9 cellular contexts compared by ENCODE assay signal in genomic region chr12:31119531-31120211, GRCh38. TPM values are rescaled to one million over a fixed set of nuclear protein-coding genes. Genes with fewer than 3 reads are reported as not detected.
A peak's percentile ranks its signal among the peaks of the same experiment; 100 is the strongest.
DNase-seq lines count a peak whose midpoint lies in the region; ATAC-seq and TF ChIP-seq lines count a peak whose summit lies in the region.
"Had no signal": no experiment of that assay in that cellular context is flagged by ENCODE, and none has a peak within 500 bp of the region (broad histone marks: within the 10 kb centered on the region; RNA-seq: fewer than 3 reads in every experiment).

No MANE protein-coding gene starts in this region.

- H3K27me3 ChIP-seq in right cardiac atrium (ENCODE audit: control insufficient read depth, insufficient read depth) (no peaks in the 10 kb centered on the region), right atrium auricular region (peaks cover 0 to 18% of the 10 kb centered on the region in 2 donors), ascending aorta (peaks cover 5% of the 10 kb centered on the region), vagina (no peaks in the 10 kb centered on the region), prostate gland (replicated peaks; ENCODE audit: insufficient read depth) (no peaks in the 10 kb centered on the region)

- TF ChIP-seq POLR2A in vagina (IDR thresholded peaks at IDR 0.05) (no peak), prostate gland (IDR thresholded peaks at IDR 0.05) (no peak)

- CTCF ChIA-PET in activated CD8-positive, alpha-beta T cell treated with anti-CD3 and anti-CD28 coated beads for 36 hours (lab: Charles Lee): no interaction called here

- intact Hi-C loops in right cardiac atrium (cut with DNase I) (loop anchor here in 1 of 4 donors (10.0 kb wide), 1 partner anchor 115 kb away; no protein-coding TSS in a partner anchor), ascending aorta (cut with DNase I) (no loop called here), vagina (cut with DNase I) (no loop called here), prostate gland (cut with DNase I) (no loop called here)
- intact Hi-C loops in activated CD8-positive, alpha-beta T cell treated with anti-CD3 and anti-CD28 coated beads for 36 hours (cut with micrococcal nuclease): no loop called here

- H3K4me1 Mint-ChIP-seq in HFFc6 (ENCODE audit: low read depth): no peaks in the 10 kb centered on the region
- H3K4me1 Mint-ChIP-seq in activated CD8-positive, alpha-beta T cell treated with anti-CD3 and anti-CD28 coated beads for 36 hours (ENCODE audit: low read depth): no peaks in the 10 kb centered on the region

- H3K4me3 Mint-ChIP-seq in HFFc6: no peak overlapping the region
- H3K4me3 Mint-ChIP-seq in activated CD8-positive, alpha-beta T cell treated with anti-CD3 and anti-CD28 coated beads for 36 hours: no peak overlapping the region

- no peak for TF ChIP-seq CTCF in right atrium auricular region (IDR thresholded peaks at IDR 0.05)
- no peak for TF ChIP-seq CTCF in ascending aorta (IDR thresholded peaks at IDR 0.05)
- no peak for TF ChIP-seq CTCF in vagina (IDR thresholded peaks at IDR 0.05)
- no peak for TF ChIP-seq CTCF in HFFc6 (IDR thresholded peaks at IDR 0.05)
- TF ChIP-seq CTCF in activated CD8-positive, alpha-beta T cell treated with anti-CD3 and anti-CD28 coated beads for 36 hours (IDR thresholded peaks at IDR 0.05): no peak
- TF ChIP-seq CTCF in prostate gland (IDR thresholded peaks at IDR 0.05): no peak

- peaks cover 7% of the 10 kb centered on the region; the same call in 1 of the 2 replicates for H3K27me3 Mint-ChIP-seq in HFFc6 (ENCODE audit: insufficient read depth)
- no peaks in the 10 kb centered on the region for H3K27me3 Mint-ChIP-seq in activated CD8-positive, alpha-beta T cell treated with anti-CD3 and anti-CD28 coated beads for 36 hours

- peak in 1 of 2 donors; percentile 27 for ATAC-seq in right cardiac atrium
- no peak for ATAC-seq in activated CD8-positive, alpha-beta T cell treated with anti-CD3 and anti-CD28 coated beads for 36 hours

- POLR2A ChIA-PET in activated CD8-positive, alpha-beta T cell treated with anti-CD3 and anti-CD28 coated beads for 36 hours (lab: Charles Lee): no interaction called here

- H3K27ac Mint-ChIP-seq in HFFc6: no peak overlapping the region
- no peak overlapping the region for H3K27ac Mint-ChIP-seq in activated CD8-positive, alpha-beta T cell treated with anti-CD3 and anti-CD28 coated beads for 36 hours

- no peak overlapping the region for H3K27ac ChIP-seq in right cardiac atrium (ENCODE audit: low read length)
- H3K27ac ChIP-seq in right atrium auricular region: no peak overlapping the region
- no peak overlapping the region for H3K27ac ChIP-seq in ascending aorta
- H3K27ac ChIP-seq in mesodermal cell (ENCODE audit: low read depth, low read length, severe bottlenecking): no peak overlapping the region
- no peak overlapping the region for H3K27ac ChIP-seq in vagina
- no peak overlapping the region for H3K27ac ChIP-seq in prostate gland
- H3K27ac ChIP-seq: C4-2B had no signal

- H3K36me3 Mint-ChIP-seq in HFFc6 (ENCODE audit: low read depth): no peaks in the 10 kb centered on the region
- no peaks in the 10 kb centered on the region for H3K36me3 Mint-ChIP-seq in activated CD8-positive, alpha-beta T cell treated with anti-CD3 and anti-CD28 coated beads for 36 hours (ENCODE audit: low read depth)

- DNase-seq in right cardiac atrium (peak in 2 of 3 donors; percentile 28 to 61), right atrium auricular region (ENCODE audit: low spot score) (no peak), ascending aorta (ENCODE audit: low spot score in 2 of 2) (no peak), vagina (ENCODE audit: extremely low spot score in 2 of 2) (no peak), HFFc6 (no peak), prostate gland (ENCODE audit: low spot score) (no peak)
- no peak for DNase-seq in activated CD8-positive, alpha-beta T cell treated with anti-CD3 and anti-CD28 coated beads for 36 hours

- 51% methylated on average over 38 of the region's 38 CpGs for WGBS in right cardiac atrium
- WGBS in mesodermal cell (ENCODE audit: insufficient coverage in 2 of 2), 2 experiments: 20% methylated on average over 11 of the region's 38 CpGs; no CpG with 5 or more reads in 1 of the 2 experiments
- 9% methylated on average over 15 of the region's 38 CpGs for WGBS in prostate gland

- H3K9me3 Mint-ChIP-seq in HFFc6: no peaks in the 10 kb centered on the region; the same call in 1 of the 2 replicates
- H3K9me3 Mint-ChIP-seq in activated CD8-positive, alpha-beta T cell treated with anti-CD3 and anti-CD28 coated beads for 36 hours: no peaks in the 10 kb centered on the region

- H3K36me3 ChIP-seq in right atrium auricular region (no peaks in the 10 kb centered on the region), ascending aorta (no peaks in the 10 kb centered on the region), mesodermal cell (ENCODE audit: control insufficient read depth, insufficient read depth, low read length) (no peaks in the 10 kb centered on the region), vagina (no peaks in the 10 kb centered on the region), prostate gland (no peaks in the 10 kb centered on the region)

- H3K4me1 ChIP-seq in right cardiac atrium (ENCODE audit: control insufficient read depth, insufficient read depth, low read length) (no peaks in the 10 kb centered on the region), right atrium auricular region (peaks cover 0 to 23% of the 10 kb centered on the region in 2 donors), ascending aorta (peaks cover 0 to 14% of the 10 kb centered on the region in 2 donors), mesodermal cell (ENCODE audit: control insufficient read depth, insufficient read depth, low read length, poor library complexity, severe bottlenecking) (peaks cover 27% of the 10 kb centered on the region), vagina (peaks cover 32% of the 10 kb centered on the region), prostate gland (replicated peaks) (no peaks in the 10 kb centered on the region)

- H3K9me3 ChIP-seq in right cardiac atrium (ENCODE audit: control insufficient read depth, low read length): no peaks in the 10 kb centered on the region
- H3K9me3 ChIP-seq in right atrium auricular region: no peaks in the 10 kb centered on the region
- H3K9me3 ChIP-seq in ascending aorta: no peaks in the 10 kb centered on the region
- no peaks in the 10 kb centered on the region for H3K9me3 ChIP-seq in mesodermal cell (ENCODE audit: control insufficient read depth, low read length)
- no peaks in the 10 kb centered on the region for H3K9me3 ChIP-seq in vagina
- no peaks in the 10 kb centered on the region for H3K9me3 ChIP-seq in prostate gland

- peak overlapping the region; percentile 29 for H3K4me3 ChIP-seq in right cardiac atrium (ENCODE audit: low read length)
- peak overlapping the region in 1 of 2 donors; percentile 35 for H3K4me3 ChIP-seq in right atrium auricular region
- H3K4me3 ChIP-seq in ascending aorta: peak overlapping the region; percentile 7 to 55
- H3K4me3 ChIP-seq in mesodermal cell (ENCODE audit: extremely low read depth, insufficient read depth, low read length, poor library complexity, severe bottlenecking): peak overlapping the region; percentile 1
- H3K4me3 ChIP-seq in vagina: peak overlapping the region; percentile 32 to 51
- no peak overlapping the region for H3K4me3 ChIP-seq in prostate gland

RNA-seq across cellular contexts. Expression of gene DDX11, which starts 46.0 kb away (rescaled TPM):
- 10 to 100 TPM in 2 of 4 donors, 1 to 10 TPM in 2; 5.4 to 16.5 (median 10.9) TPM for total RNA-seq in right cardiac atrium
- polyA plus RNA-seq in right cardiac atrium: 7.8 TPM
- total RNA-seq in right atrium auricular region: 1 to 10 TPM; 1.1 to 5.3 TPM
- 27.9 TPM for total RNA-seq in ascending aorta
- 29.0 TPM for polyA plus RNA-seq in mesodermal cell (2013, experiment 1 of 2)
- 21.4 TPM for polyA plus RNA-seq in mesodermal cell (2013, experiment 2 of 2)
- total RNA-seq in vagina: 35.4 TPM
- 10 to 100 TPM; 14.1 to 23.1 (median 20.5) TPM for total RNA-seq in HFFc6 (2021; fragmentation: NEBNext Ultra II Directional; extraction: Animal tissue kit (Norgen Biotek cat#: 25700))
- 100 to 1,000 TPM; 143 to 147 TPM for total RNA-seq in activated CD8-positive, alpha-beta T cell treated with anti-CD3 and anti-CD28 coated beads for 36 hours
- total RNA-seq in prostate gland: 10 to 100 TPM; 24.2 to 49.0 TPM

Comparison
In these comparisons a context has a peak if more than half of its experiments do, and no peak if none do; other contexts are left out.
1. DNase-seq: peak in right cardiac atrium (2 of 3); none in right atrium auricular region (single experiment), ascending aorta (0 of 2), vagina (0 of 2), HFFc6 (single experiment), activated CD8-positive, alpha-beta T cell treated with anti-CD3 and anti-CD28 coated beads for 36 hours (single experiment) and prostate gland (single experiment).
2. H3K4me3 ChIP-seq: peak in right cardiac atrium (single experiment), ascending aorta (2 of 2), mesodermal cell (single experiment) and vagina (2 of 2); none in prostate gland (0 of 2).